1 cellular context compared by ENCODE assay signal in genomic region chr16:84654238-84654637, GRCh38.
TF ChIP-seq lines count a peak whose summit lies in the region.

No MANE protein-coding gene starts in this region.

TF ChIP-seq in WTC11, 78 proteins besides CTCF, POLR2A, EP300 and RAD21 (continued from another document):
- no peak for TF ChIP-seq AFF4 (CRISPR knock-in tag; IDR thresholded peaks at IDR 0.05; ENCODE audit: borderline replicate concordance)
